In the genomic region with DNA sequence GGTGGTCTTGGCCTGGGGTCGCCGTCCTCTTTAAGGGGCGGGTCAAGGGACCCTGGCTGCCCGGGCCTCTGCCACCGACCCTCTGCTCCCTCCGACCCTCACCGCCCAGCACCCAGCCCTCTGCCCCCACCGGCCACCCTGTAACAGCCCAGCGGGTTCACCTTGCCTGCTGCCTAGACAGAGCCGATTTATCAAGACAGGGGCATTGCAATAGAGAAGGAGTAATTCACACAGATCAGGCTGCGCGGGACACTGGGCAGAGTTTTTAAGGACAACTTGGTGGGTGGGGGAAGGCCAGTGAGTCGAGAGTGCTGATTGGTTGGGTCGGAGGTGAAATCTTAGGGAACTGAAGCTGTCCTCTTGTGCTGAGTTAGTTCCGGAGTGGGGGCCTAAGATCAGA, we compare ENCODE assay signal across 10 cellular contexts. TPM values are rescaled to one million over a fixed set of nuclear protein-coding genes. Genes with fewer than 3 reads are reported as not detected.
DNase-seq lines count a peak whose midpoint lies in the region; ATAC-seq, FAIRE-seq and TF ChIP-seq lines count a peak whose summit lies in the region.
"Had no signal": no experiment of that assay in that cellular context is flagged by ENCODE, and none has a peak within 500 bp of the region (broad histone marks: within the 10 kb centered on the region; RNA-seq: fewer than 3 reads in every experiment).

No MANE protein-coding gene starts in this region.

- peak overlapping the region in 2 of 3 donors; percentile 76 to 78 for H3K27ac Mint-ChIP-seq in CD4-positive, CD25-positive, alpha-beta regulatory T cell
- no peak overlapping the region for H3K27ac Mint-ChIP-seq in astrocyte (ENCODE audit: unreplicated experiment)
- H3K27ac Mint-ChIP-seq in natural killer cell treated with Interleukin-12 subunit alpha and Interleukin-12 subunit beta and Interleukin-15 and Interleukin-18, amount 100 ng/mL, for 72 hours, result peak overlapping the region; percentile 41 to 60

- peaks cover 0 to 43% (median 29%) of the 10 kb centered on the region in 4 donors for H3K4me1 Mint-ChIP-seq in CD4-positive, CD25-positive, alpha-beta regulatory T cell
- peaks cover 12% of the 10 kb centered on the region for H3K4me1 Mint-ChIP-seq in astrocyte (ENCODE audit: low read depth, unreplicated experiment)
- peaks cover 20 to 23% of the 10 kb centered on the region in 2 donors for H3K4me1 Mint-ChIP-seq in natural killer cell treated with Interleukin-12 subunit alpha and Interleukin-12 subunit beta and Interleukin-15 and Interleukin-18, amount 100 ng/mL, for 72 hours (ENCODE audit: low read depth in 2 of 2)

- no peaks in the 10 kb centered on the region for H3K36me3 Mint-ChIP-seq in CD4-positive, CD25-positive, alpha-beta regulatory T cell
- H3K36me3 Mint-ChIP-seq in astrocyte (ENCODE audit: low read depth, unreplicated experiment), result peaks cover 3% of the 10 kb centered on the region
- no peaks in the 10 kb centered on the region for H3K36me3 Mint-ChIP-seq in natural killer cell treated with Interleukin-12 subunit alpha and Interleukin-12 subunit beta and Interleukin-15 and Interleukin-18, amount 100 ng/mL, for 72 hours

- no peak for TF ChIP-seq POLR2A in GM12891 (IDR thresholded peaks at IDR 0.05; ENCODE audit: low read depth, low read length)

- H3K27me3 ChIP-seq in CD4-positive, CD25-positive, alpha-beta regulatory T cell (ENCODE audit: control insufficient read depth, insufficient read depth, low read length), result no peaks in the 10 kb centered on the region
- H3K27me3 ChIP-seq in HUES48 (ENCODE audit: control insufficient read depth, insufficient read depth, low read length) (peaks cover 8% of the 10 kb centered on the region), astrocyte (ENCODE audit: insufficient read depth, low read length) (no peaks in the 10 kb centered on the region)
- H3K27me3 ChIP-seq: MG63 had no signal

- no peaks in the 10 kb centered on the region for H4K20me1 ChIP-seq in astrocyte (ENCODE audit: insufficient read depth, low read length)

- TF ChIP-seq CTCF in astrocyte (IDR thresholded peaks at IDR 0.05; ENCODE audit: insufficient read depth, low read depth, low read length), result no peak

- DNase-seq in CD4-positive, CD25-positive, alpha-beta regulatory T cell, result no peak
- DNase-seq in astrocyte (ENCODE audit: low read depth) (no peak), NCI-H2196 (lab: John Stamatoyannopoulos, UW; ENCODE audit: unreplicated experiment) (no peak), iPS-NIHi7 (ENCODE audit: extremely low spot score) (no peak), GM12891 (ENCODE audit: insufficient read length, low spot score) (no peak), NCI-H1092 (lab: John Stamatoyannopoulos, UW) (no peak)
- DNase-seq in natural killer cell treated with Interleukin-12 subunit alpha and Interleukin-12 subunit beta and Interleukin-15 and Interleukin-18, amount 100 ng/mL, for 72 hours (ENCODE audit: low spot score), result peak; percentile 28

- no peak for ATAC-seq in CD4-positive, CD25-positive, alpha-beta regulatory T cell (ENCODE audit: low read depth in 2 of 2)
- no peak for ATAC-seq in natural killer cell treated with Interleukin-12 subunit alpha and Interleukin-12 subunit beta and Interleukin-15 and Interleukin-18, amount 100 ng/mL, for 72 hours

- peaks cover 16% of the 10 kb centered on the region for H3K27me3 Mint-ChIP-seq in CD4-positive, CD25-positive, alpha-beta regulatory T cell
- H3K27me3 Mint-ChIP-seq in astrocyte (ENCODE audit: low read depth, unreplicated experiment), result no peaks in the 10 kb centered on the region
- no peaks in the 10 kb centered on the region for H3K27me3 Mint-ChIP-seq in natural killer cell treated with Interleukin-12 subunit alpha and Interleukin-12 subunit beta and Interleukin-15 and Interleukin-18, amount 100 ng/mL, for 72 hours

- H3K79me2 ChIP-seq in astrocyte (ENCODE audit: insufficient read depth, low read length), result no peaks in the 10 kb centered on the region

- H3K4me3 ChIP-seq in CD4-positive, CD25-positive, alpha-beta regulatory T cell (ENCODE audit: low read depth, low read length), result peak overlapping the region; percentile 69
- peak overlapping the region; percentile 64 for H3K4me3 ChIP-seq in HUES48 (ENCODE audit: low read depth, low read length)
- H3K4me3 ChIP-seq in astrocyte (ENCODE audit: insufficient read depth, low read depth, low read length), result no peak overlapping the region

- H3K9me3 ChIP-seq in CD4-positive, CD25-positive, alpha-beta regulatory T cell (ENCODE audit: control insufficient read depth in 2 of 2, low read length in 2 of 2), result no peaks in the 10 kb centered on the region
- no peaks in the 10 kb centered on the region for H3K9me3 ChIP-seq in HUES48 (ENCODE audit: control insufficient read depth, insufficient read depth, low read length)
- no peaks in the 10 kb centered on the region for H3K9me3 ChIP-seq in astrocyte (ENCODE audit: insufficient read depth, low read depth, low read length)
- H3K9me3 ChIP-seq: MG63 had no signal

- H3K4me3 Mint-ChIP-seq in CD4-positive, CD25-positive, alpha-beta regulatory T cell, result peak overlapping the region; percentile 80 to 84 (median 82)
- H3K4me3 Mint-ChIP-seq in astrocyte (ENCODE audit: unreplicated experiment), result peak overlapping the region; percentile 83
- H3K4me3 Mint-ChIP-seq in natural killer cell treated with Interleukin-12 subunit alpha and Interleukin-12 subunit beta and Interleukin-15 and Interleukin-18, amount 100 ng/mL, for 72 hours, result peak overlapping the region; percentile 70

- H2AFZ ChIP-seq in astrocyte (ENCODE audit: low read depth, low read length), result peak overlapping the region; percentile 18

- no peaks in the 10 kb centered on the region for H3K9me3 Mint-ChIP-seq in CD4-positive, CD25-positive, alpha-beta regulatory T cell
- H3K9me3 Mint-ChIP-seq in astrocyte (ENCODE audit: unreplicated experiment), result no peaks in the 10 kb centered on the region
- H3K9me3 Mint-ChIP-seq in natural killer cell treated with Interleukin-12 subunit alpha and Interleukin-12 subunit beta and Interleukin-15 and Interleukin-18, amount 100 ng/mL, for 72 hours, result no peaks in the 10 kb centered on the region

- H3K27ac ChIP-seq in CD4-positive, CD25-positive, alpha-beta regulatory T cell (ENCODE audit: insufficient read depth, low read length, poor library complexity, severe bottlenecking), result no peak overlapping the region
- H3K27ac ChIP-seq in HUES48 (ENCODE audit: low read depth, low read length), result no peak overlapping the region
- H3K27ac ChIP-seq in astrocyte (ENCODE audit: low read depth, low read length), result no peak overlapping the region

- H3K9ac ChIP-seq in HUES48 (ENCODE audit: low read depth, low read length) (no peak overlapping the region), astrocyte (ENCODE audit: low read length) (no peak overlapping the region)

- FAIRE-seq in astrocyte (lab: Jason Lieb, UNC) (no peak), GM12891 (lab: Jason Lieb, UNC) (no peak)
- FAIRE-seq: G401.6 had no signal

- H3K4me1 ChIP-seq in CD4-positive, CD25-positive, alpha-beta regulatory T cell (ENCODE audit: control insufficient read depth, insufficient read depth, low read length, poor library complexity, severe bottlenecking), result peaks cover 22% of the 10 kb centered on the region
- peaks cover 10% of the 10 kb centered on the region; the same call in 1 of the 2 replicates for H3K4me1 ChIP-seq in HUES48 (ENCODE audit: control insufficient read depth, insufficient read depth, low read length)
- peaks cover 8% of the 10 kb centered on the region for H3K4me1 ChIP-seq in astrocyte (ENCODE audit: insufficient read depth, low read length)

- no peaks in the 10 kb centered on the region for H3K36me3 ChIP-seq in CD4-positive, CD25-positive, alpha-beta regulatory T cell (ENCODE audit: control insufficient read depth, insufficient read depth, low read length)
- H3K36me3 ChIP-seq in HUES48 (ENCODE audit: control insufficient read depth, insufficient read depth, low read length) (no peaks in the 10 kb centered on the region), astrocyte (ENCODE audit: insufficient read depth, low read length) (no peaks in the 10 kb centered on the region)
- H3K36me3 ChIP-seq: MG63 had no signal

- peak overlapping the region; percentile 98 for H3K4me2 ChIP-seq in astrocyte (ENCODE audit: low read length)

TF ChIP-seq in GM12891, 5 proteins besides CTCF, POLR2A, EP300 and RAD21:
- TF ChIP-seq TAF1 (IDR thresholded peaks at IDR 0.05; ENCODE audit: low read depth, low read length), result no peak
TF ChIP-seq in GM12891: peak in this region for 0.

RNA-seq across cellular contexts. Expression of a gene that starts 0.8 kb away (rescaled TPM):
- total RNA-seq in CD4-positive, CD25-positive, alpha-beta regulatory T cell, result 14.3 TPM
- polyA plus RNA-seq in CD4-positive, CD25-positive, alpha-beta regulatory T cell, result 10 to 100 TPM; 29.9 to 35.2 (median 32.1) TPM
- total RNA-seq in astrocyte, result 11.5 and 12.4 TPM in 2 replicates
- total RNA-seq in natural killer cell treated with Interleukin-12 subunit alpha and Interleukin-12 subunit beta and Interleukin-15 and Interleukin-18, amount 100 ng/mL, for 72 hours, result 10 to 100 TPM in 1 of 2 donors, 1 to 10 TPM in 1; 8.2 to 12.2 TPM
- 11.0 TPM for polyA plus RNA-seq in GM12891 (2012; ENCODE audit: low read depth, missing spikeins)

RNA-seq across cellular contexts. Expression of a gene that starts 24.5 kb away (rescaled TPM):
- total RNA-seq in CD4-positive, CD25-positive, alpha-beta regulatory T cell, result 91.5 TPM
- polyA plus RNA-seq in CD4-positive, CD25-positive, alpha-beta regulatory T cell, result 100 to 1,000 TPM; 388 to 529 (median 432) TPM
- total RNA-seq in astrocyte, result 218 and 254 TPM in 2 replicates
- total RNA-seq in natural killer cell treated with Interleukin-12 subunit alpha and Interleukin-12 subunit beta and Interleukin-15 and Interleukin-18, amount 100 ng/mL, for 72 hours, result 100 to 1,000 TPM; 169 to 222 TPM
- polyA plus RNA-seq in GM12891 (2012; ENCODE audit: low read depth, missing spikeins), result 271 TPM

RNA-seq across cellular contexts. Expression of a gene that starts 31.4 kb away (rescaled TPM):
- not detected for total RNA-seq in CD4-positive, CD25-positive, alpha-beta regulatory T cell
- not detected for polyA plus RNA-seq in CD4-positive, CD25-positive, alpha-beta regulatory T cell
- 41.7 and 42.1 TPM in 2 replicates for total RNA-seq in astrocyte
- not detected for total RNA-seq in natural killer cell treated with Interleukin-12 subunit alpha and Interleukin-12 subunit beta and Interleukin-15 and Interleukin-18, amount 100 ng/mL, for 72 hours
- polyA plus RNA-seq in GM12891 (2012; ENCODE audit: low read depth, missing spikeins), result not detected

Comparison
In these comparisons a context has a peak if more than half of its experiments do, and no peak if none do; other contexts are left out.
1. RNA of a gene that starts 31.4 kb away (total RNA-seq): 41.7 to 42.1 TPM in astrocyte; not detected in natural killer cell treated with Interleukin-12 subunit alpha and Interleukin-12 subunit beta and Interleukin-15 and Interleukin-18, amount 100 ng/mL, for 72 hours and not detected in CD4-positive, CD25-positive, alpha-beta regulatory T cell (single experiment); every median in the first group is over 10 times any median in the second.
2. Peak in every context shown above with its lines, with median percentiles within 50 percentile points of each other: H3K4me3 Mint-ChIP-seq.